Comparison of ENCODE assay signal across 28 cellular contexts in genomic region chr14:26454105-26454504, GRCh38.
"Had no signal": no experiment of that assay in that cellular context is flagged by ENCODE, and none has a peak within 500 bp of the region (broad histone marks: within the 10 kb centered on the region; RNA-seq: fewer than 3 reads in every experiment).

No MANE protein-coding gene starts in this region.

- H3K27ac ChIP-seq: neural progenitor cell, ovary, parathyroid adenoma, psoas muscle, skin epidermis, spleen, suprapubic skin, testis, tibial artery, transverse colon, upper lobe of right lung, uterus had no signal

- H3K9me3 ChIP-seq: ovary, psoas muscle, spleen, suprapubic skin, testis, tibial artery, transverse colon, upper lobe of right lung, uterus had no signal

- H3K4me1 ChIP-seq: neural progenitor cell, parathyroid adenoma, psoas muscle, spleen, suprapubic skin, testis, tibial artery, transverse colon, upper lobe of right lung, uterus had no signal

- H3K4me3 ChIP-seq: neural progenitor cell, ovary, psoas muscle, skin epidermis, smooth muscle cell, spleen, suprapubic skin, testis, tibial artery, transverse colon, upper lobe of right lung, uterus had no signal

- H3K36me3 ChIP-seq: neural progenitor cell, ovary, spleen, suprapubic skin, tibial artery, transverse colon, upper lobe of right lung, uterus had no signal

- ATAC-seq: natural killer cell; psoas muscle; right cardiac atrium; sciatic nerve; stimulated activated memory B cell treated with anti-CD40 and anti-IgM and Interleukin-4, amounts not matched to agents 10 μg/mL and 1 μg/mL and 100 μg/mL, for 72 hours; stimulated activated naive CD8-positive, alpha-beta T cell treated with anti-CD3 and anti-CD28 coated beads, Interleukin-15, amount 100 ng/mL, for 72 hours; stimulated activated naive CD8-positive, alpha-beta T cell treated with anti-CD3 and anti-CD28 coated beads, Interleukin-15, Interleukin-2, amounts not matched to agents 100 U/mL and 50 U/mL, for 24 hours; upper lobe of right lung had no signal

- DNase-seq: natural killer cell; occipital lobe; ovary; posterior cingulate gyrus; psoas muscle; right cardiac atrium; spleen; stimulated activated CD4-positive, alpha-beta T cell treated with anti-CD3 and anti-CD28 coated beads, Interleukin-12 subunit alpha, Interleukin-12 subunit beta, amount 100 ng/mL, for 4 hours; stimulated activated CD4-positive, alpha-beta T cell treated with anti-CD3 and anti-CD28 coated beads, Interleukin-1b, Interleukin-23, amount 100 ng/mL, for 48 hours; stimulated activated CD4-positive, alpha-beta T cell treated with anti-CD3 and anti-CD28 coated beads, Interleukin-4, amount 100 ng/mL, for 1 hour; stimulated activated CD4-positive, alpha-beta T cell treated with anti-CD3 and anti-CD28 coated beads, Interleukin-4, amount 100 ng/mL, for 4 hours; stimulated activated CD8-positive, alpha-beta memory T cell treated with anti-CD3 and anti-CD28 coated beads, Interleukin-4, amount 100 ng/mL, for 48 hours; stimulated activated naive CD4-positive, alpha-beta T cell; stimulated activated naive CD8-positive, alpha-beta T cell treated with anti-CD3 and anti-CD28 coated beads, Interleukin-15, amount 100 ng/mL, for 72 hours; stimulated activated naive CD8-positive, alpha-beta T cell treated with anti-CD3 and anti-CD28 coated beads, Interleukin-15, Interleukin-2, amounts not matched to agents 100 U/mL and 50 U/mL, for 24 hours; substantia nigra; testis; tibial artery; transverse colon; upper lobe of right lung; uterus had no signal

- H3K27me3 ChIP-seq: neural progenitor cell, ovary, spleen, suprapubic skin, testis, tibial artery, transverse colon, upper lobe of right lung, uterus had no signal
